In the genomic region with DNA sequence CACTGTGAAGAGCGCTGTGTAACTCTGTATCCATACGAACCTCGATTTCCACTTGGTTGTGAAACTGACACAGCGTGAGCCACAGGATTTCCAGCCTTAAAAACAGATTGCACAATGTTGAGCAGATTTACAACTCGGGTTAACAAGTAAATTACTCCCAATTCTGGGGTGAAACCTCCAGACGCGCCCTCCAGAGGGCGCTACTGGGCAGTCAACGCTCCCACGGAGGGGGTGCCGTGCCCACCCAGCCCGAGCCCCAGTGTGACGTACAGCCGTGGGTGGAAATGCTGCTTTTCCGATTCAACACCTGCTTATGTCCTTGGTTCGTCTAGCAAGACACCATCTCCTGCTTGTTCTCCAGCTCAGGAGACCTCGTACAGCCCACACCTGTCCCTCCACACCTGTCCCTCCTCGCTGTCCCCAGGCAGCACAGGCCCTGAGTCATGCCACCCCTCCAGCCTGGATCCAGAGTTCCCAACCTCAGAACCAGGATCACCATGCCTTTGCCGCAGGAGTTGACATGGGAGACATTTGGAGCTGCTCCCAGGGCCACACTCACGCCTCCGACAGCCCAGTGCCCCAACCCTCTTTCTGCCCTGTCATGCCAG, we compare ENCODE assay signal across 10 cellular contexts. TPM values are rescaled to one million over a fixed set of nuclear protein-coding genes. Genes with fewer than 3 reads are reported as not detected.
DNase-seq lines count a peak whose midpoint lies in the region; ATAC-seq and TF ChIP-seq lines count a peak whose summit lies in the region.
"Had no signal": no experiment of that assay in that cellular context is flagged by ENCODE, and none has a peak within 500 bp of the region (broad histone marks: within the 10 kb centered on the region; RNA-seq: fewer than 3 reads in every experiment).

No MANE protein-coding gene starts in this region.

- no peak overlapping the region for H3K4me3 Mint-ChIP-seq in activated naive CD8-positive, alpha-beta T cell treated with anti-CD3 and anti-CD28 coated beads for 36 hours
- H3K4me3 Mint-ChIP-seq: activated naive CD4-positive, alpha-beta T cell treated with anti-CD3 and anti-CD28 coated beads, Interleukin-2, amount 50 U/mL, for 24 hours; CD4-positive, alpha-beta memory T cell had no signal

- peak overlapping the region; percentile 67 for H3K27ac Mint-ChIP-seq in activated naive CD8-positive, alpha-beta T cell treated with anti-CD3 and anti-CD28 coated beads for 36 hours
- H3K27ac Mint-ChIP-seq: activated naive CD4-positive, alpha-beta T cell treated with anti-CD3 and anti-CD28 coated beads, Interleukin-2, amount 50 U/mL, for 24 hours had no signal

- H3K4me3 ChIP-seq in right atrium auricular region: no peak overlapping the region

- TF ChIP-seq CTCF in right atrium auricular region (IDR thresholded peaks at IDR 0.05): peak in 1 of 2 donors; percentile 72

- H3K27ac ChIP-seq in right atrium auricular region: peak overlapping the region in 1 of 2 donors; percentile 23

- peaks cover 0 to 8% of the 10 kb centered on the region in 2 donors for H3K4me1 ChIP-seq in right atrium auricular region

- H3K36me3 Mint-ChIP-seq in activated naive CD8-positive, alpha-beta T cell treated with anti-CD3 and anti-CD28 coated beads for 36 hours: peaks cover 5% of the 10 kb centered on the region
- H3K36me3 Mint-ChIP-seq: activated naive CD4-positive, alpha-beta T cell treated with anti-CD3 and anti-CD28 coated beads, Interleukin-2, amount 50 U/mL, for 24 hours had no signal

- H3K27me3 ChIP-seq in right atrium auricular region: no peaks in the 10 kb centered on the region

- no peaks in the 10 kb centered on the region for H3K9me3 Mint-ChIP-seq in activated naive CD8-positive, alpha-beta T cell treated with anti-CD3 and anti-CD28 coated beads for 36 hours
- H3K9me3 Mint-ChIP-seq: activated naive CD4-positive, alpha-beta T cell treated with anti-CD3 and anti-CD28 coated beads, Interleukin-2, amount 50 U/mL, for 24 hours; CD4-positive, alpha-beta memory T cell had no signal

- H3K36me3 ChIP-seq in right atrium auricular region: peaks cover 13% of the 10 kb centered on the region

- no peaks in the 10 kb centered on the region for H3K9me3 ChIP-seq in right atrium auricular region

- peak in 2 of 3 experiments; percentile 12 for DNase-seq in NCI-H1417 (lab: John Stamatoyannopoulos, UW)
- no peak for DNase-seq in NCI-H1417 treated with DMSO at 0.1 percent for 48 hours (lab: John Stamatoyannopoulos, UW)
- peak; percentile 96 to 99 for DNase-seq in NOMO-1 (lab: John Stamatoyannopoulos, UW; ENCODE audit: unreplicated experiment in 2 of 2)
- peak; percentile 53 for DNase-seq in activated naive CD8-positive, alpha-beta T cell treated with anti-CD3 and anti-CD28 coated beads for 36 hours
- peak; percentile 87 for DNase-seq in right atrium auricular region (ENCODE audit: low spot score)
- peak; percentile 30 for DNase-seq in stimulated activated CD4-positive, alpha-beta T cell treated with anti-CD3 and anti-CD28 coated beads, Interleukin-12 subunit alpha, Interleukin-12 subunit beta, amount 100 ng/mL, for 4 hours
- DNase-seq in occipital lobe (lab: John Stamatoyannopoulos, UW): no peak

- no peaks in the 10 kb centered on the region for H3K27me3 Mint-ChIP-seq in activated naive CD8-positive, alpha-beta T cell treated with anti-CD3 and anti-CD28 coated beads for 36 hours
- H3K27me3 Mint-ChIP-seq: activated naive CD4-positive, alpha-beta T cell treated with anti-CD3 and anti-CD28 coated beads, Interleukin-2, amount 50 U/mL, for 24 hours; CD4-positive, alpha-beta memory T cell had no signal

- H3K4me1 Mint-ChIP-seq in activated naive CD8-positive, alpha-beta T cell treated with anti-CD3 and anti-CD28 coated beads for 36 hours: peaks cover 8% of the 10 kb centered on the region
- H3K4me1 Mint-ChIP-seq: activated naive CD4-positive, alpha-beta T cell treated with anti-CD3 and anti-CD28 coated beads, Interleukin-2, amount 50 U/mL, for 24 hours had no signal

- no peak for ATAC-seq in HG02588 (IDR thresholded peaks at IDR 0.05; ENCODE audit: unreplicated experiment)

RNA-seq across cellular contexts. Expression of a gene that starts 34.4 kb away (rescaled TPM):
- total RNA-seq in activated naive CD8-positive, alpha-beta T cell treated with anti-CD3 and anti-CD28 coated beads for 36 hours: not detected
- total RNA-seq in right atrium auricular region: under 1 TPM in 1 of 2 donors, not detected in 1; 0.16 TPM
- not detected for total RNA-seq in occipital lobe
- total RNA-seq: CD4-positive, alpha-beta memory T cell had no signal

RNA-seq across cellular contexts. Expression of a gene that starts 44.1 kb away (rescaled TPM):
- total RNA-seq in activated naive CD8-positive, alpha-beta T cell treated with anti-CD3 and anti-CD28 coated beads for 36 hours: 10 to 100 TPM; 49.4 to 49.6 TPM
- total RNA-seq in right atrium auricular region: 10 to 100 TPM; 13.2 to 18.1 TPM
- total RNA-seq in occipital lobe: 129 TPM

Comparison
In these comparisons a context has a peak if more than half of its experiments do, and no peak if none do; other contexts are left out.
1. DNase-seq: peak in NCI-H1417 (2 of 3), NOMO-1 (2 of 2), activated naive CD8-positive, alpha-beta T cell treated with anti-CD3 and anti-CD28 coated beads for 36 hours (single experiment), right atrium auricular region (single experiment) and stimulated activated CD4-positive, alpha-beta T cell treated with anti-CD3 and anti-CD28 coated beads, Interleukin-12 subunit alpha, Interleukin-12 subunit beta, amount 100 ng/mL, for 4 hours (single experiment); none in NCI-H1417 treated with DMSO at 0.1 percent for 48 hours (single experiment) and occipital lobe (single experiment).